ENCODE assay signal across 2 cellular contexts in genomic region chr7:30474893-30475292, GRCh38.
A peak's percentile ranks its signal among the peaks of the same experiment; 100 is the strongest.
TF ChIP-seq lines count a peak whose summit lies in the region.

No MANE protein-coding gene starts in this region.

TF ChIP-seq in liver, 16 proteins besides CTCF, POLR2A, EP300 and RAD21:
- peak; percentile 23 for TF ChIP-seq NR2F2 (IDR thresholded peaks at IDR 0.05)
- peak in 1 of 2 donors; percentile 22 for TF ChIP-seq RXRA (IDR thresholded peaks at IDR 0.05)
- TF ChIP-seq YY1 (IDR thresholded peaks at IDR 0.05), result no peak

TF ChIP-seq in HepG2, 621 proteins besides CTCF, POLR2A, EP300 and RAD21:
- TF ChIP-seq, protein P1, sequence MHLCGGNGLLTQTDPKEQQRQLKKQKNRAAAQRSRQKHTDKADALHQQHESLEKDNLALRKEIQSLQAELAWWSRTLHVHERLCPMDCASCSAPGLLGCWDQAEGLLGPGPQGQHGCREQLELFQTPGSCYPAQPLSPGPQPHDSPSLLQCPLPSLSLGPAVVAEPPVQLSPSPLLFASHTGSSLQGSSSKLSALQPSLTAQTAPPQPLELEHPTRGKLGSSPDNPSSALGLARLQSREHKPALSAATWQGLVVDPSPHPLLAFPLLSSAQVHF (CRISPR knock-in tag; IDR thresholded peaks at IDR 0.05), result no peak
- TF ChIP-seq ZNF34 (CRISPR knock-in tag; IDR thresholded peaks at IDR 0.05; ENCODE audit: borderline replicate concordance) (no peak), PHF21A (CRISPR knock-in tag; IDR thresholded peaks at IDR 0.05) (no peak), FOXK2 (IDR thresholded peaks at IDR 0.05) (no peak), RBFOX2 (IDR thresholded peaks at IDR 0.05; ENCODE audit: low read depth, low read length) (no peak), ZNF549 (CRISPR knock-in tag; IDR thresholded peaks at IDR 0.05) (no peak), ZNF614 (CRISPR knock-in tag; IDR thresholded peaks at IDR 0.05; ENCODE audit: borderline replicate concordance) (no peak), FOXO1 (CRISPR knock-in tag; IDR thresholded peaks at IDR 0.05) (no peak), ZFAT (CRISPR knock-in tag; conservative IDR thresholded peaks at IDR 0.05) (no peak), MIER2 (CRISPR knock-in tag; IDR thresholded peaks at IDR 0.05) (no peak), ATF3 (CRISPR knock-in tag; IDR thresholded peaks at IDR 0.05) (no peak), EZH2 (conservative IDR thresholded peaks at IDR 0.05; ENCODE audit: low read depth, low read length) (no peak), SP140L (CRISPR knock-in tag; IDR thresholded peaks at IDR 0.05; ENCODE audit: borderline replicate concordance) (no peak), ZNF570 (CRISPR knock-in tag; IDR thresholded peaks at IDR 0.05; ENCODE audit: borderline replicate concordance) (no peak), REXO4 (CRISPR knock-in tag; IDR thresholded peaks at IDR 0.05; ENCODE audit: borderline replicate concordance) (no peak)
- TF ChIP-seq, protein P2, sequence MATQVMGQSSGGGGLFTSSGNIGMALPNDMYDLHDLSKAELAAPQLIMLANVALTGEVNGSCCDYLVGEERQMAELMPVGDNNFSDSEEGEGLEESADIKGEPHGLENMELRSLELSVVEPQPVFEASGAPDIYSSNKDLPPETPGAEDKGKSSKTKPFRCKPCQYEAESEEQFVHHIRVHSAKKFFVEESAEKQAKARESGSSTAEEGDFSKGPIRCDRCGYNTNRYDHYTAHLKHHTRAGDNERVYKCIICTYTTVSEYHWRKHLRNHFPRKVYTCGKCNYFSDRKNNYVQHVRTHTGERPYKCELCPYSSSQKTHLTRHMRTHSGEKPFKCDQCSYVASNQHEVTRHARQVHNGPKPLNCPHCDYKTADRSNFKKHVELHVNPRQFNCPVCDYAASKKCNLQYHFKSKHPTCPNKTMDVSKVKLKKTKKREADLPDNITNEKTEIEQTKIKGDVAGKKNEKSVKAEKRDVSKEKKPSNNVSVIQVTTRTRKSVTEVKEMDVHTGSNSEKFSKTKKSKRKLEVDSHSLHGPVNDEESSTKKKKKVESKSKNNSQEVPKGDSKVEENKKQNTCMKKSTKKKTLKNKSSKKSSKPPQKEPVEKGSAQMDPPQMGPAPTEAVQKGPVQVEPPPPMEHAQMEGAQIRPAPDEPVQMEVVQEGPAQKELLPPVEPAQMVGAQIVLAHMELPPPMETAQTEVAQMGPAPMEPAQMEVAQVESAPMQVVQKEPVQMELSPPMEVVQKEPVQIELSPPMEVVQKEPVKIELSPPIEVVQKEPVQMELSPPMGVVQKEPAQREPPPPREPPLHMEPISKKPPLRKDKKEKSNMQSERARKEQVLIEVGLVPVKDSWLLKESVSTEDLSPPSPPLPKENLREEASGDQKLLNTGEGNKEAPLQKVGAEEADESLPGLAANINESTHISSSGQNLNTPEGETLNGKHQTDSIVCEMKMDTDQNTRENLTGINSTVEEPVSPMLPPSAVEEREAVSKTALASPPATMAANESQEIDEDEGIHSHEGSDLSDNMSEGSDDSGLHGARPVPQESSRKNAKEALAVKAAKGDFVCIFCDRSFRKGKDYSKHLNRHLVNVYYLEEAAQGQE (IDR thresholded peaks at IDR 0.05; ENCODE audit: borderline replicate concordance in 1 of 2, low read depth in 1 of 2, low read length in 2 of 2), result no peak
TF ChIP-seq in HepG2: peak in this region for 0.
